In genomic region chr5:85868070-85868469, GRCh38 we compare ENCODE assay signal across 2 cellular contexts.
TF ChIP-seq lines count a peak whose summit lies in the region.

No MANE protein-coding gene starts in this region.

TF ChIP-seq in SK-N-SH, 30 proteins besides CTCF, POLR2A, EP300 and RAD21 (continued from another document):
- no peak for TF ChIP-seq NRF1 (IDR thresholded peaks at IDR 0.05; ENCODE audit: low read depth, low read length)

TF ChIP-seq in SK-N-SH treated with all-trans-retinoic acid at 6 μM for 48 hours, 23 proteins besides CTCF, POLR2A, EP300 and RAD21 (continued from another document):
- TF ChIP-seq PATZ1 (CRISPR knock-in tag; IDR thresholded peaks at IDR 0.05; ENCODE audit: borderline replicate concordance) (no peak), CSDC2 (CRISPR knock-in tag; IDR thresholded peaks at IDR 0.05) (no peak), RARB (CRISPR knock-in tag; IDR thresholded peaks at IDR 0.05) (no peak), OSR1 (CRISPR knock-in tag; IDR thresholded peaks at IDR 0.05) (no peak)
